Comparison of ENCODE assay signal across 9 cellular contexts in genomic region chr17:62807812-62808575, GRCh38. TPM values are rescaled to one million over a fixed set of nuclear protein-coding genes. Genes with fewer than 3 reads are reported as not detected.
A peak's percentile ranks its signal among the peaks of the same experiment; 100 is the strongest.
DNase-seq lines count a peak whose midpoint lies in the region; ATAC-seq, FAIRE-seq and TF ChIP-seq lines count a peak whose summit lies in the region.
"Had no signal": no experiment of that assay in that cellular context is flagged by ENCODE, and none has a peak within 500 bp of the region (broad histone marks: within the 10 kb centered on the region; RNA-seq: fewer than 3 reads in every experiment).

Gene MARCHF10 (minus strand): TSS chr17:62808314. CDS start chr17:62801735, 6,579 bp downstream.

- CTCF ChIA-PET in SK-N-SH (lab: Yijun Ruan, JAX), result no interaction called here
- CTCF ChIA-PET in H1 (lab: Charles Lee; ENCODE audit: partially characterized antibody), result no interaction called here

- H3K9me2 ChIP-seq in SK-N-SH, result no peaks in the 10 kb centered on the region

- no peak within 1 kb of the TSS for H2BK20ac ChIP-seq in H1 (ENCODE audit: low read length)

- no peak within 1 kb of the TSS; the same call in 1 of the 2 replicates for H3K18ac ChIP-seq in H1 (ENCODE audit: extremely low read depth, low read length)

- no peak within 1 kb of the TSS for H3K4me3 Mint-ChIP-seq in natural killer cell treated with Interleukin-12 subunit alpha and Interleukin-12 subunit beta and Interleukin-15 and Interleukin-18, amount 100 ng/mL, for 72 hours

- no peak within 1 kb of the TSS for H2BK12ac ChIP-seq in H1 (ENCODE audit: low read depth, low read length)

- no peaks in the 10 kb centered on the region for H3K9me3 Mint-ChIP-seq in natural killer cell treated with Interleukin-12 subunit alpha and Interleukin-12 subunit beta and Interleukin-15 and Interleukin-18, amount 100 ng/mL, for 72 hours

- no peak within 1 kb of the TSS for H3K14ac ChIP-seq in H1 (ENCODE audit: insufficient read length)

- no peak within 1 kb of the TSS for H3K27ac Mint-ChIP-seq in natural killer cell treated with Interleukin-12 subunit alpha and Interleukin-12 subunit beta and Interleukin-15 and Interleukin-18, amount 100 ng/mL, for 72 hours

- H3K23ac ChIP-seq in H1 (ENCODE audit: insufficient read length), result no peak within 1 kb of the TSS

- TF ChIP-seq CTCF in SK-N-SH (IDR thresholded peaks at IDR 0.05) (no peak), H1 (IDR thresholded peaks at IDR 0.05; ENCODE audit: control extremely low read depth in 1 of 3, insufficient read depth in 1 of 3, low read depth in 1 of 3, low read length in 3 of 3) (no peak), pancreas (IDR thresholded peaks at IDR 0.05) (no peak)

- WGBS in SK-N-SH (ENCODE audit: low lambda C conversion rate), result 77% methylated on average over 56 of the region's 57 CpGs
- 10% methylated on average over 24 of the region's 57 CpGs; no CpG with 5 or more reads in 1 of the 2 experiments for WGBS in H1 (ENCODE audit: extremely low coverage in 1 of 2, insufficient coverage in 1 of 2, insufficient read length in 1 of 2, insufficient replicate concordance in 2 of 2, low coverage in 1 of 2, low lambda C conversion rate in 2 of 2, missing lambda C conversion rate in 1 of 2), 2 experiments
- WGBS in pancreas, 2 donors, result 6% methylated on average over 41 to 57 of the region's 57 CpGs

- no peak within 1 kb of the TSS for H3K4ac ChIP-seq in H1 (replicated peaks; ENCODE audit: insufficient read length, low read depth, low read length)

- H3K4me1 ChIP-seq in SK-N-SH (ENCODE audit: control insufficient read depth in 1 of 2, insufficient read depth in 2 of 2, low read depth in 1 of 2, low read length in 1 of 2) (no peaks in the 10 kb centered on the region; a peak in 1 of 4 replicates), H1 (replicated peaks in 1 of 4; ENCODE audit: control insufficient read depth in 3 of 4, insufficient read depth in 4 of 4, low read length in 3 of 4) (peaks cover 0 to 3% (median 2%) of the 10 kb centered on the region in 4 experiments; a peak in 1 of 7 replicates), pancreas (peaks cover 0 to 8% (median 0%) of the 10 kb centered on the region in 3 donors)

- ATAC-seq in SK-N-SH treated with all-trans-retinoic acid at 6 μM for 48 hours, result no peak
- peak; percentile 66 to 91 (median 90) for ATAC-seq in pancreas
- no peak for ATAC-seq in natural killer cell treated with Interleukin-12 subunit alpha and Interleukin-12 subunit beta and Interleukin-15 and Interleukin-18, amount 100 ng/mL, for 72 hours
- no peak for ATAC-seq in GM21786 (IDR thresholded peaks at IDR 0.05; ENCODE audit: unreplicated experiment)
- ATAC-seq in GM19452 (IDR thresholded peaks at IDR 0.05; ENCODE audit: unreplicated experiment), result no peak

- no peak within 1 kb of the TSS for H3K4me3 ChIP-seq in SK-N-SH (ENCODE audit: low read depth in 2 of 2, low read length in 1 of 2)
- peak within 1 kb of the TSS; percentile 20 to 61 (median 43) for H3K4me3 ChIP-seq in H1 (ENCODE audit: extremely low read depth in 1 of 4, insufficient read depth in 2 of 4, low read depth in 3 of 4, low read length in 4 of 4)
- peak within 1 kb of the TSS in 3 of 4 donors; percentile 14 to 45 (median 30) for H3K4me3 ChIP-seq in pancreas

- no peaks in the 10 kb centered on the region for H3K27me3 ChIP-seq in SK-N-SH (ENCODE audit: insufficient read depth)
- no peaks in the 10 kb centered on the region for H3K27me3 ChIP-seq in H1 (replicated peaks in 1 of 4; ENCODE audit: control insufficient read depth in 3 of 4, extremely low read depth in 1 of 4, insufficient read depth in 3 of 4, low read length in 3 of 4)
- H3K27me3 ChIP-seq in pancreas, result no peaks in the 10 kb centered on the region

- H2BK15ac ChIP-seq in H1 (ENCODE audit: low read length), result no peak within 1 kb of the TSS

- H3K27ac ChIP-seq in SK-N-SH (ENCODE audit: low read depth in 2 of 2, low read length in 1 of 2) (no peak within 1 kb of the TSS), H1 (ENCODE audit: low read depth, low read length) (no peak within 1 kb of the TSS), pancreas (no peak within 1 kb of the TSS)

- H3K79me1 ChIP-seq in H1 (ENCODE audit: low read depth, low read length), result no peaks in the 10 kb centered on the region

- no peaks in the 10 kb centered on the region for H3K79me2 ChIP-seq in SK-N-SH (ENCODE audit: insufficient read depth)
- H3K79me2 ChIP-seq in H1 (ENCODE audit: control insufficient read depth in 1 of 2, insufficient read depth in 2 of 2, low read length in 2 of 2), result no peaks in the 10 kb centered on the region

- H3K4me2 ChIP-seq in SK-N-SH, result no peak within 1 kb of the TSS
- H3K4me2 ChIP-seq in H1 (ENCODE audit: insufficient read depth in 1 of 2, low read depth in 2 of 2, low read length in 2 of 2), result peak within 1 kb of the TSS; percentile 64 to 71

- no peak within 1 kb of the TSS; the same call in 1 of the 2 replicates for H4K8ac ChIP-seq in H1 (ENCODE audit: extremely low read depth, insufficient read depth, low read length)

- no peaks in the 10 kb centered on the region for H3K23me2 ChIP-seq in H1 (ENCODE audit: low read depth, low read length)

- H4K91ac ChIP-seq in H1 (replicated peaks; ENCODE audit: insufficient read length, low read length), result no peak within 1 kb of the TSS

- H4K5ac ChIP-seq in H1 (ENCODE audit: insufficient read length, low read depth, low read length), result no peak within 1 kb of the TSS

- TF ChIP-seq RAD21 in SK-N-SH (IDR thresholded peaks at IDR 0.05; ENCODE audit: low read length) (no peak), H1 (IDR thresholded peaks at IDR 0.05 in 1 of 2, conservative IDR thresholded peaks at IDR 0.05 in 1 of 2; ENCODE audit: low read depth in 2 of 2, low read length in 2 of 2) (0 out of 4 replicates have a peak, but pooled peaks of 1 of the 2 experiments have one; percentile 4)

- H3K9ac ChIP-seq in SK-N-SH, result no peak within 1 kb of the TSS
- no peak within 1 kb of the TSS; a peak in 2 of 7 replicates for H3K9ac ChIP-seq in H1 (replicated peaks in 1 of 4; ENCODE audit: extremely low read depth in 1 of 4, low read depth in 3 of 4, low read length in 3 of 4)

- H3F3A ChIP-seq in SK-N-SH (replicated peaks; ENCODE audit: insufficient read depth), result no peaks in the 10 kb centered on the region

- peak; percentile 68 for DNase-seq in SK-N-SH
- peak; percentile 55 to 85 for DNase-seq in SHP77 (lab: John Stamatoyannopoulos, UW)
- peak in 1 of 2 experiments; percentile 78 for DNase-seq in H1 (ENCODE audit: low read depth in 1 of 2, low spot score in 2 of 2)
- DNase-seq in pancreas, result peak; percentile 20 to 80 (median 48)
- no peak for DNase-seq in natural killer cell treated with Interleukin-12 subunit alpha and Interleukin-12 subunit beta and Interleukin-15 and Interleukin-18, amount 100 ng/mL, for 72 hours (ENCODE audit: low spot score)

- peaks cover 30 to 50% of the 10 kb centered on the region in 2 donors for H3K27me3 Mint-ChIP-seq in natural killer cell treated with Interleukin-12 subunit alpha and Interleukin-12 subunit beta and Interleukin-15 and Interleukin-18, amount 100 ng/mL, for 72 hours

- POLR2A ChIA-PET in SK-N-SH (lab: Yijun Ruan, JAX) (no interaction called here), H1 (lab: Charles Lee; ENCODE audit: partially characterized antibody) (no interaction called here)

- intact Hi-C loops in pancreas (cut with DNase I), result no loop called here

- TF ChIP-seq POLR2A in H1 (IDR thresholded peaks at IDR 0.05; ENCODE audit: control extremely low read depth in 1 of 2, low read depth in 2 of 2, low read length in 2 of 2), result no peak

- H2BK5ac ChIP-seq in H1 (ENCODE audit: low read depth, low read length), result no peak within 1 kb of the TSS

- H2AFZ ChIP-seq in SK-N-SH (ENCODE audit: low read depth), result no peak within 1 kb of the TSS
- H2AFZ ChIP-seq in H1 (ENCODE audit: low read length), result 0 out of 2 replicates have a peak within 1 kb of the TSS, but pooled peaks have one; percentile 55

- H2AK5ac ChIP-seq in H1 (ENCODE audit: low read depth, low read length), result no peak within 1 kb of the TSS

- no peaks in the 10 kb centered on the region for H3K4me1 Mint-ChIP-seq in natural killer cell treated with Interleukin-12 subunit alpha and Interleukin-12 subunit beta and Interleukin-15 and Interleukin-18, amount 100 ng/mL, for 72 hours (ENCODE audit: low read depth in 2 of 2)

- no peaks in the 10 kb centered on the region for H3K9me3 ChIP-seq in SK-N-SH
- no peaks in the 10 kb centered on the region for H3K9me3 ChIP-seq in H1 (ENCODE audit: insufficient read depth in 2 of 2, low read depth in 1 of 2, low read length in 1 of 2)
- no peaks in the 10 kb centered on the region for H3K9me3 ChIP-seq in pancreas

- no peaks in the 10 kb centered on the region for H3K36me3 Mint-ChIP-seq in natural killer cell treated with Interleukin-12 subunit alpha and Interleukin-12 subunit beta and Interleukin-15 and Interleukin-18, amount 100 ng/mL, for 72 hours
- H3K36me3 Mint-ChIP-seq: CD4-positive, CD25-positive, alpha-beta regulatory T cell had no signal

- no peak within 1 kb of the TSS for H2BK120ac ChIP-seq in H1 (replicated peaks; ENCODE audit: low read depth, low read length)

- no peak for FAIRE-seq in H1 (lab: Jason Lieb, UNC)
- no peak for FAIRE-seq in pancreas (lab: Jason Lieb, UNC)

- no peak for TF ChIP-seq EP300 in SK-N-SH (IDR thresholded peaks at IDR 0.05; ENCODE audit: borderline replicate concordance in 1 of 2, low read depth in 1 of 2, low read length in 1 of 2)
- peak in 1 of 2 experiments; percentile 12; a peak in 1 of 3 replicates for TF ChIP-seq EP300 in H1 (IDR thresholded peaks at IDR 0.05; ENCODE audit: borderline replicate concordance in 1 of 2, low read depth in 2 of 2, low read length in 2 of 2)

- H3K36me3 ChIP-seq in SK-N-SH (replicated peaks in 1 of 2; ENCODE audit: control insufficient read depth in 1 of 2, insufficient read depth in 2 of 2, low read length in 1 of 2) (no peaks in the 10 kb centered on the region), H1 (ENCODE audit: control insufficient read depth in 2 of 4, insufficient read depth in 4 of 4, low read length in 3 of 4) (no peaks in the 10 kb centered on the region; a peak in 1 of 8 replicates), pancreas (no peaks in the 10 kb centered on the region)

- H3K56ac ChIP-seq in H1 (replicated peaks; ENCODE audit: insufficient read length, low read depth, low read length), result no peak within 1 kb of the TSS

- H4K20me1 ChIP-seq in SK-N-SH (ENCODE audit: insufficient read depth) (no peaks in the 10 kb centered on the region), H1 (replicated peaks in 1 of 2; ENCODE audit: control insufficient read depth in 1 of 2, insufficient read depth in 2 of 2, low read length in 2 of 2) (no peaks in the 10 kb centered on the region)

RNA-seq across cellular contexts. Expression of gene MARCHF10, which starts in this region (rescaled TPM):
- 0.05 and 0.16 TPM in 2 replicates for polyA plus RNA-seq in SK-N-SH (2012; rRNA removed)
- 0.21 and 0.30 TPM in 2 replicates for polyA plus RNA-seq in SK-N-SH (2012; cell fraction: cytosol; rRNA removed)
- polyA plus RNA-seq in SK-N-SH (2012; cell fraction: nucleus; rRNA removed), result 0.76 and 1.2 TPM in 2 replicates
- total RNA-seq in H1 (2021; fragmentation: NEBNext Ultra II Directional; extraction: Animal tissue kit (Norgen Biotek cat#: 25700)), result 0.48 and 1.1 TPM in 2 replicates
- polyA plus RNA-seq in H1 (2011; rRNA removed), result 0.73 and 1.3 TPM in 2 replicates
- 0.31 TPM for polyA plus RNA-seq in H1 (2011; cell fraction: cytosol; rRNA removed)
- polyA plus RNA-seq in H1 (2011; cell fraction: nucleus; rRNA removed), result 0.78 TPM
- polyA plus RNA-seq in H1 (2012, experiment 1 of 2), result 0.59 to 1.1 TPM (median 0.63 TPM) in 4 replicates
- 0.81 TPM for polyA plus RNA-seq in H1 (2012, experiment 2 of 2)
- 0.41 TPM for polyA plus RNA-seq in H1 (2013, experiment 1 of 2)
- 0.53 TPM for polyA plus RNA-seq in H1 (2013, experiment 2 of 2)
- polyA minus RNA-seq in H1 (2011; rRNA and poly(A)+ RNA removed), result 0.32 TPM in 2 replicates
- polyA minus RNA-seq in H1 (2011; cell fraction: cytosol; rRNA and poly(A)+ RNA removed), result not detected
- 0.80 TPM for polyA minus RNA-seq in H1 (2011; cell fraction: nucleus; rRNA and poly(A)+ RNA removed)
- total RNA-seq in pancreas, result under 1 TPM in 3 of 6 donors, not detected in 3; 0.20 to 0.41 (median 0.23) TPM
- polyA plus RNA-seq in pancreas, result under 1 TPM; 0.42 to 0.77 TPM
- total RNA-seq in natural killer cell treated with Interleukin-12 subunit alpha and Interleukin-12 subunit beta and Interleukin-15 and Interleukin-18, amount 100 ng/mL, for 72 hours, result not detected
- total RNA-seq: CD4-positive, CD25-positive, alpha-beta regulatory T cell had no signal

Comparison
In these comparisons a context has a peak if more than half of its experiments do, and no peak if none do; other contexts are left out.
1. Peak in DNase-seq, ATAC-seq and H3K4me3 ChIP-seq in pancreas; RNA of the gene not detected or under 1 TPM.
2. H3K4me3 ChIP-seq: peak in H1 (4 of 4); none in SK-N-SH (0 of 2).
3. Of the 17 proteins assayed by ChIP-seq in both H1 and SK-N-SH: peak only in H1: MAX and SIN3A; only in SK-N-SH: none; in both: none; in neither: 13; mixed calls (peak in some experiments, not most) for 2.